ENCODE assay signal across 19 cellular contexts in the genomic region with DNA sequence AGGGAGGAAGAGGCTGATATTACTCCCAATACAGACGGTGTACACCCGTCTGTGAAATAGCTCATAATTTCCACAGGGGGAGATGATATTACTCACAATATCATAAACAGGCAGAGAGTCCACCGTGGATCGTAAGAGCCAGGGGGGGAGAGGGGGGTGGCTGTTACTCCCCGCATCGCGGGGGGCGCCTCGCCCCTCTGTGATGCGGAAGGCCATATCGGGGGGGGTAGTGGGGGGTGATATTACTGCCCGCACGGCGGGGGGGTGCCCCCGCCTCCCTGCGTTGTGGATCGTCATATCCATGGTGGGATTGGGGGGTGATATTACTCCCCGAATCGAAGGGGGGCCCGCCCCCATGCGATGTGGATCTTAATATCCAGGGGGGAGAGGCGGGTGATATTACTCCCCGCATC.
"Had no signal": no experiment of that assay in that cellular context is flagged by ENCODE, and none has a peak within 500 bp of the region (broad histone marks: within the 10 kb centered on the region; RNA-seq: fewer than 3 reads in every experiment).

No MANE protein-coding gene starts in this region.

- H3K9me3 Mint-ChIP-seq: dendritic cell treated with granulocyte-macrophage colony-stimulating factor and Interleukin-4, amounts not matched to agents 40 ng/mL and 50 ng/mL, for 4 days; nephron progenitor cell; T-helper 2 cell treated with Interferon-gamma antibody and Interleukin-4, amounts not matched to agents 5 μg/mL and 100 μg/mL, for 36 hours had no signal

- DNase-seq: activated CD4-positive, CD25-positive, alpha-beta regulatory T cell treated with anti-CD3 and anti-CD28 coated beads, Interleukin-2, amount 50 U/mL, for 72 hours; aorta; effector CD4-positive, alpha-beta T cell; heart right ventricle; islet precursor cell; left colon; mesenchymal stem cell; mucosa of descending colon; nephron progenitor cell; pancreas; psoas muscle; SK-N-SH; spleen; stimulated activated CD4-positive, alpha-beta T cell treated with anti-CD3 and anti-CD28 coated beads, Interleukin-4, amount 100 ng/mL, for 1 hour; T-cell had no signal

- H3K27ac Mint-ChIP-seq: brain; dendritic cell treated with granulocyte-macrophage colony-stimulating factor and Interleukin-4, amounts not matched to agents 40 ng/mL and 50 ng/mL, for 4 days; nephron progenitor cell; stimulated activated naive CD8-positive, alpha-beta T cell treated with anti-CD3 and anti-CD28 coated beads, Interleukin-15, Interleukin-2, amounts not matched to agents 100 ng/mL and 50 ng/mL, for 24 hours; T-cell; T-helper 2 cell treated with Interferon-gamma antibody and Interleukin-4, amounts not matched to agents 5 μg/mL and 100 μg/mL, for 36 hours had no signal

- H3K4me3 Mint-ChIP-seq: brain; dendritic cell treated with granulocyte-macrophage colony-stimulating factor and Interleukin-4, amounts not matched to agents 40 ng/mL and 50 ng/mL, for 4 days; nephron progenitor cell; stimulated activated naive CD8-positive, alpha-beta T cell treated with anti-CD3 and anti-CD28 coated beads, Interleukin-15, Interleukin-2, amounts not matched to agents 100 ng/mL and 50 ng/mL, for 24 hours; T-cell; T-helper 2 cell treated with Interferon-gamma antibody and Interleukin-4, amounts not matched to agents 5 μg/mL and 100 μg/mL, for 36 hours had no signal

- H3K27me3 Mint-ChIP-seq: brain had no signal

- H3K36me3 Mint-ChIP-seq: brain, T-cell had no signal

- H3K4me1 Mint-ChIP-seq: brain, T-cell had no signal

- ATAC-seq: heart right ventricle, left colon, mucosa of descending colon, pancreas, psoas muscle, T-cell had no signal
